ENCODE assay signal across 1 cellular context in genomic region chr14:104503691-104504090, GRCh38.
TF ChIP-seq lines count a peak whose summit lies in the region.

No MANE protein-coding gene starts in this region.

TF ChIP-seq in IMR-90, 13 proteins besides CTCF, POLR2A, EP300 and RAD21:
- no peak for TF ChIP-seq RFX5 (IDR thresholded peaks at IDR 0.05; ENCODE audit: low read depth, low read length)
- TF ChIP-seq, protein P1, sequence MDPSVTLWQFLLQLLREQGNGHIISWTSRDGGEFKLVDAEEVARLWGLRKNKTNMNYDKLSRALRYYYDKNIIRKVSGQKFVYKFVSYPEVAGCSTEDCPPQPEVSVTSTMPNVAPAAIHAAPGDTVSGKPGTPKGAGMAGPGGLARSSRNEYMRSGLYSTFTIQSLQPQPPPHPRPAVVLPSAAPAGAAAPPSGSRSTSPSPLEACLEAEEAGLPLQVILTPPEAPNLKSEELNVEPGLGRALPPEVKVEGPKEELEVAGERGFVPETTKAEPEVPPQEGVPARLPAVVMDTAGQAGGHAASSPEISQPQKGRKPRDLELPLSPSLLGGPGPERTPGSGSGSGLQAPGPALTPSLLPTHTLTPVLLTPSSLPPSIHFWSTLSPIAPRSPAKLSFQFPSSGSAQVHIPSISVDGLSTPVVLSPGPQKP (IDR thresholded peaks at IDR 0.05; ENCODE audit: borderline replicate concordance, low read depth, low read length): no peak
- TF ChIP-seq CHD1 (IDR thresholded peaks at IDR 0.05; ENCODE audit: low read depth, low read length): no peak
- no peak for TF ChIP-seq CEBPB (IDR thresholded peaks at IDR 0.05; ENCODE audit: low read depth, low read length)
- no peak for TF ChIP-seq MXI1 (IDR thresholded peaks at IDR 0.05; ENCODE audit: borderline replicate concordance, low read depth, low read length)
- TF ChIP-seq BHLHE40 (IDR thresholded peaks at IDR 0.05; ENCODE audit: low read depth, low read length): no peak
- no peak for TF ChIP-seq MAZ (IDR thresholded peaks at IDR 0.05; ENCODE audit: borderline replicate concordance, low read depth, low read length)
- TF ChIP-seq SMC3 (IDR thresholded peaks at IDR 0.05; ENCODE audit: low read depth, low read length): no peak
- no peak for TF ChIP-seq RCOR1 (IDR thresholded peaks at IDR 0.05; ENCODE audit: insufficient replicate concordance, low read length)
- TF ChIP-seq NFE2L2 (IDR thresholded peaks at IDR 0.05; ENCODE audit: low read depth, low read length): no peak
- no peak for TF ChIP-seq FOS (IDR thresholded peaks at IDR 0.05; ENCODE audit: low read depth, low read length)
- no peak for TF ChIP-seq USF2 (IDR thresholded peaks at IDR 0.05; ENCODE audit: low read depth, low read length)
- TF ChIP-seq MAFK (IDR thresholded peaks at IDR 0.05; ENCODE audit: low read depth, low read length): no peak
TF ChIP-seq in IMR-90: peak in this region for 0.
